8 cellular contexts compared by ENCODE assay signal in genomic region chr4:41935652-41936021, GRCh38. TPM values are rescaled to one million over a fixed set of nuclear protein-coding genes. Genes with fewer than 3 reads are reported as not detected.
DNase-seq lines count a peak whose midpoint lies in the region; ATAC-seq and TF ChIP-seq lines count a peak whose summit lies in the region.

No MANE protein-coding gene starts in this region.

- DNase-seq in HAP-1 (ENCODE audit: low spot score in 2 of 2) (no peak), OCI-M1 (lab: John Stamatoyannopoulos, UW) (peak; percentile 57), cardiac fibroblast (ENCODE audit: low read depth in 2 of 2) (peak; percentile 11 to 35), lung (ENCODE audit: low spot score) (no peak), NCI-H510A treated with DMSO at 0.1 percent for 48 hours (lab: John Stamatoyannopoulos, UW) (no peak)
- no peak for DNase-seq in activated CD4-positive, CD25-positive, alpha-beta regulatory T cell treated with anti-CD3 and anti-CD28 coated beads, Interleukin-2, amount 50 U/mL, for 72 hours

- no peak for ATAC-seq in lung (ENCODE audit: insufficient read depth, low FRiP score)

- H3K9me3 ChIP-seq in HAP-1 (no peaks in the 10 kb centered on the region), lung (ENCODE audit: control insufficient read depth in 2 of 2, insufficient read depth in 1 of 2, low read length in 1 of 2) (no peaks in the 10 kb centered on the region), subcutaneous abdominal adipose tissue (ENCODE audit: control insufficient read depth in 5 of 5, low read length in 5 of 5) (no peaks in the 10 kb centered on the region)

- H3K4me3 ChIP-seq in GM08714 (ENCODE audit: low read length) (peak overlapping the region; percentile 85), HAP-1 (peak overlapping the region; percentile 78), cardiac fibroblast (replicated peaks in 1 of 2; ENCODE audit: low read depth in 2 of 2, low read length in 2 of 2) (peak overlapping the region; percentile 76 to 96), lung (peak overlapping the region; percentile 75), subcutaneous abdominal adipose tissue (ENCODE audit: low read depth in 1 of 5, low read length in 5 of 5) (peak overlapping the region; percentile 83 to 96 (median 93))

- H3K27ac ChIP-seq in lung (ENCODE audit: low read depth in 1 of 2, low read length in 1 of 2): peak overlapping the region; percentile 67 to 99
- peak overlapping the region; percentile 91 for H3K27ac ChIP-seq in subcutaneous abdominal adipose tissue (ENCODE audit: low read depth, low read length)

- in situ Hi-C loops in HAP-1 (cut with MboI; ENCODE audit: low sequenced_read_pairs): no loop called here

- TF ChIP-seq CTCF in cardiac fibroblast (IDR thresholded peaks at IDR 0.05; ENCODE audit: low read depth, low read length) (no peak), lung (IDR thresholded peaks at IDR 0.05; ENCODE audit: control extremely low read depth, extremely low read depth) (no peak)

- H3K27me3 ChIP-seq in HAP-1 (ENCODE audit: low read depth): no peaks in the 10 kb centered on the region
- no peaks in the 10 kb centered on the region for H3K27me3 ChIP-seq in lung (ENCODE audit: control insufficient read depth, insufficient read depth)
- H3K27me3 ChIP-seq in subcutaneous abdominal adipose tissue (ENCODE audit: control insufficient read depth in 5 of 5, insufficient read depth in 4 of 5, low read length in 5 of 5): no peaks in the 10 kb centered on the region

- WGBS in lung, 2 donors: 2% methylated on average over 12 of the region's 12 CpGs

- peak overlapping the region; percentile 85 to 99 (median 94) for H3K9ac ChIP-seq in subcutaneous abdominal adipose tissue (ENCODE audit: low read length in 5 of 5)

- H3K36me3 ChIP-seq in HAP-1 (replicated peaks): peaks cover 19% of the 10 kb centered on the region
- H3K36me3 ChIP-seq in lung (ENCODE audit: control insufficient read depth in 2 of 2, insufficient read depth in 2 of 2, low read length in 2 of 2): peaks cover 0 to 3% of the 10 kb centered on the region in 2 donors
- H3K36me3 ChIP-seq in subcutaneous abdominal adipose tissue (ENCODE audit: control insufficient read depth in 5 of 5, insufficient read depth in 5 of 5, low read length in 5 of 5): peaks cover 0 to 6% (median 4%) of the 10 kb centered on the region in 5 donors

- peaks cover 35% of the 10 kb centered on the region for H3K4me1 ChIP-seq in HAP-1
- H3K4me1 ChIP-seq in lung (ENCODE audit: control insufficient read depth in 2 of 2, insufficient read depth in 2 of 2, low read length in 2 of 2): peaks cover 5 to 7% of the 10 kb centered on the region in 2 donors
- peaks cover 3 to 39% (median 28%) of the 10 kb centered on the region in 5 donors for H3K4me1 ChIP-seq in subcutaneous abdominal adipose tissue (ENCODE audit: control insufficient read depth in 5 of 5, insufficient read depth in 5 of 5, low read length in 5 of 5)

RNA-seq across cellular contexts. Expression of gene TMEM33, which starts 0.4 kb away (rescaled TPM):
- total RNA-seq in lung: 10 to 100 TPM; 61.5 to 63.5 TPM
- polyA plus RNA-seq in lung: 10 to 100 TPM; 12.4 to 28.6 TPM

RNA-seq across cellular contexts. Expression of gene DCAF4L1, which starts 45.9 kb away (rescaled TPM):
- total RNA-seq in lung: under 1 TPM; 0.11 to 0.43 TPM
- under 1 TPM; 0.14 to 0.30 TPM for polyA plus RNA-seq in lung

RNA-seq across cellular contexts. Expression of gene SLC30A9, which starts 54.7 kb away (rescaled TPM):
- total RNA-seq in lung: 10 to 100 TPM; 49.1 to 68.5 TPM
- polyA plus RNA-seq in lung: 10 to 100 TPM; 12.3 to 21.0 TPM

Comparison
In these comparisons a context has a peak if more than half of its experiments do, and no peak if none do; other contexts are left out.
1. DNase-seq: peak in OCI-M1 (single experiment) and cardiac fibroblast (2 of 2); none in HAP-1 (0 of 2), lung (single experiment), activated CD4-positive, CD25-positive, alpha-beta regulatory T cell treated with anti-CD3 and anti-CD28 coated beads, Interleukin-2, amount 50 U/mL, for 72 hours (single experiment) and NCI-H510A treated with DMSO at 0.1 percent for 48 hours (single experiment).
2. Peak in every context shown above with its lines, with median percentiles within 50 percentile points of each other: H3K4me3 ChIP-seq.